1 cellular context compared by ENCODE assay signal in the genomic region with DNA sequence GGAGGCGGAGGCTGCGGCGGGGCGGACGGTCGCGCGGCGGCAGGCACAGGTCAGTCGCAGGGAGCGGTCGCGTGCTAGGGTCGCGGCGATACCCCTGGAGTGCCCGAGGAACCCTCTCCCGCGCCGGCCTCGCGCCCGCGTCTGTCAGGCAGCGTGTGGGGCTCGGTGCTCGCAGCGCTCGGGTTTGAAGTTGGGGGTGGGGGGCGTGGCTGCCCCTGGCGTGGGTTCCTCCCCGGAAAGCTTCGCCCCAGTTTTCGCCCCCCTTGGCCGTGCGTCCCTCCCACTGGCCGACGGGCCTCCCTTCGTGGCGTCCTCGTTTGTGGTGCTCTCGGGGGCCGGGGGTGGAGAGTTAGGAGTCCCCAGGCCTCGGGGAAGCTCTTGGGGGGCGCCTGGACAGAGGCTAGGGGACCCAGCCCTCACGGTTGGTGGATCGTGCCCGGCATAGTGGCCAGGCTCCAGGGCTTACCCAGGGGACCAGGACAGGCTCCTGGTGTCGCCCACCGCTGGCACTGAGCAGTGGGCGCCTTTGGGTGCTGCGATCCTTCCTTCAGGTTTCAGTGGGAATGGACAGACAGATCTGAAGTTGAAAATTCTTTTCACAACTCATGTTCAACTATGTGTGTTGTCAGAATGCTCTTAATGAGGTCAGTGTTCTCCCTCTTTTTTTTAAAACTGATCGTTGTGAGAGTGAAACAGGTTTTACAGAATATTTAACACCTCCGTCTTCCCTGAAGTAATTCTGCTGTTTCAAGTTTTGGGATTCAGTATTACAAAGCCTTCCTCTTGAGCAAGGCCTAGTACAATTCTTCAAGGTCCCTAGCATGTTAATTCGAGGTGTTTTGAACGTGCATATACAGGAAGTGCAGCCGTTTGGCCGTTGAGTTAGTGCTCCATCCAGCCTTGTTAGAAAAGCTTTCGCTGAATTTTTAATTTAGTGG.
TF ChIP-seq lines count a peak whose summit lies in the region.

No MANE protein-coding gene starts in this region.

TF ChIP-seq in K562, 482 proteins besides CTCF, POLR2A, EP300 and RAD21 (continued from another document and continues in another):
- TF ChIP-seq, protein P1, sequence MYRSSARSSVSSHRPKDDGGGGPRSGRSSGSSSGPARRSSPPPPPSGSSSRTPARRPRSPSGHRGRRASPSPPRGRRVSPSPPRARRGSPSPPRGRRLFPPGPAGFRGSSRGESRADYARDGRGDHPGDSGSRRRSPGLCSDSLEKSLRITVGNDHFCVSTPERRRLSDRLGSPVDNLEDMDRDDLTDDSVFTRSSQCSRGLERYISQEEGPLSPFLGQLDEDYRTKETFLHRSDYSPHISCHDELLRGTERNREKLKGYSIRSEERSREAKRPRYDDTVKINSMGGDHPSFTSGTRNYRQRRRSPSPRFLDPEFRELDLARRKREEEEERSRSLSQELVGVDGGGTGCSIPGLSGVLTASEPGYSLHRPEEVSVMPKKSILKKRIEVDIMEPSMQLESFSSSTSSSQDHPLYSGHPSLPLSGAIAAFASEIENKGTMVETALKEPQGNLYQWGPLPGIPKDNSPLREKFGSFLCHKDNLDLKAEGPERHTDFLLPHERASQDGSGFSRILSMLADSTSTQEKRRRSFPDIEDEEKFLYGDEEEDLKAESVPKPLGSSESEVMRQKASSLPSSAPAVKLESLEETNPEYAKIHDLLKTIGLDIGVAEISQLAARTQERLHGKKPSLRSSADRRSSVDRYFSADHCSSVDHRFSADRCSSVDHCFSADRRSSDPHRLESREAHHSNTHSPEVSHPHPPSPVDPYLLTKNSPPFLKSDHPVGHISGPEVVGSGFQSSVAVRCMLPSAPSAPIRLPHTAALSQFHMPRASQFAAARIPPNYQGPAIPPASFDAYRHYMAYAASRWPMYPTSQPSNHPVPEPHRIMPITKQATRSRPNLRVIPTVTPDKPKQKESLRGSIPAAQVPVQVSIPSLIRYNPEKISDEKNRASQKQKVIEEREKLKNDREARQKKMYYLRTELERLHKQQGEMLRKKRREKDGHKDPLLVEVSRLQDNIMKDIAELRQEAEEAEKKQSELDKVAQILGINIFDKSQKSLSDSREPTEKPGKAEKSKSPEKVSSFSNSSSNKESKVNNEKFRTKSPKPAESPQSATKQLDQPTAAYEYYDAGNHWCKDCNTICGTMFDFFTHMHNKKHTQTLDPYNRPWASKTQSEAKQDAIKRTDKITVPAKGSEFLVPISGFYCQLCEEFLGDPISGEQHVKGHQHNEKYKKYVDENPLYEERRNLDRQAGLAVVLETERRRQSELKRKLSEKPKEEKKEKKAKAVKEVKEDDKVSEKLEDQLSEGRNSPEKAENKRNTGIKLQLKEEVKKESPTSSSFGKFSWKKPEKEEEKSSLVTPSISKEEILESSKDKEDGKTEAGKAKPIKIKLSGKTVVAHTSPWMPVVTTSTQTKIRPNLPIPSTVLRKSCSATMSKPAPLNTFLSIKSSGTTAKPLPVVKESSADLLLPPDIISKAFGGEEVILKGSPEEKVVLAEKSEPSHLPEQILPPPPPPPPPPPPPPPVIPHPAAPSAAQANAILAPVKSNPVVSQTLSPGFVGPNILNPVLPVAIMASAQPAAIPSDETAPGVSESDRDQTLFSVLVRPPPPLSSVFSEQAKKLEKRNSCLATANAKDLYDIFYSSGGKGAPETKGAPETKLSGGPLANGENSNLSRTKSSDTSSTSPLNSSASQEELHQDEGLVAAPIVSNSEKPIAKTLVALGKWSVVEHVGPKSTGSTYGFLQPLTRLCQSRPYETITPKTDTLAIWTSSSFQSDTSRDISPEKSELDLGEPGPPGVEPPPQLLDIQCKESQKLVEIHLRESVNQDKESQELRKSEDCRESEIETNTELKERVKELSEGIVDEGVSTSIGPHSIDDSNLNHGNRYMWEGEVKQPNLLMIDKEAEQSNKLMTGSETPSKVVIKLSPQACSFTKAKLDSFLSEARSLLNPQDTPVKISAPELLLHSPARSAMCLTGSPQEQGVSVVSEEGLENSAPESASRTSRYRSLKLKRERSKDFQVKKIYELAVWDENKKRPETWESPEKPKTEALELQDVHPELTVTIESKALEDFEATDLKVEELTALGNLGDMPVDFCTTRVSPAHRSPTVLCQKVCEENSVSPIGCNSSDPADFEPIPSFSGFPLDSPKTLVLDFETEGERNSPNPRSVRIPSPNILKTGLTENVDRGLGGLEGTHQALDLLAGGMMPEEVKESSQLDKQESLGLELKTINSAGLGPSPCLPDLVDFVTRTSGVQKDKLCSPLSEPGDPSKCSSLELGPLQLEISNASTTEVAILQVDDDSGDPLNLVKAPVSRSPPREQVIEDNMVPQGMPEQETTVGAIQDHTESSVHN (IDR thresholded peaks at IDR 0.05; ENCODE audit: borderline replicate concordance in 1 of 2, low read depth in 1 of 2): no peak
- TF ChIP-seq DDX20 (tag; IDR thresholded peaks at IDR 0.05; ENCODE audit: low read depth) (no peak), MCM2 (IDR thresholded peaks at IDR 0.05; ENCODE audit: low read depth) (no peak), TGIF2 (CRISPR knock-in tag; IDR thresholded peaks at IDR 0.05) (no peak), NBN (IDR thresholded peaks at IDR 0.05; ENCODE audit: low read depth) (no peak), HLTF (IDR thresholded peaks at IDR 0.05) (no peak), CBFA2T2 (conservative IDR thresholded peaks at IDR 0.05) (no peak), CCAR2 (IDR thresholded peaks at IDR 0.05; ENCODE audit: low read depth, low read length) (no peak), ZNF830 (CRISPR knock-in tag; IDR thresholded peaks at IDR 0.05) (no peak), BACH1 (tag; IDR thresholded peaks at IDR 0.05) (no peak), KLF1 (tag; IDR thresholded peaks at IDR 0.05) (0 out of 2 replicates have a peak, but pooled peaks have one; percentile 55), ZNF695 (CRISPR knock-in tag; IDR thresholded peaks at IDR 0.05) (0 out of 2 replicates have a peak, but pooled peaks have one; percentile 39), NR4A1 (CRISPR knock-in tag; IDR thresholded peaks at IDR 0.05) (peak; percentile 84; the same call in 1 of the 2 replicates), NR4A1 (tag; IDR thresholded peaks at IDR 0.05) (no peak), MEF2D (tag; conservative IDR thresholded peaks at IDR 0.05; ENCODE audit: low read depth) (no peak), ATF7 (IDR thresholded peaks at IDR 0.05) (no peak), NR3C1 (CRISPR knock-in tag; IDR thresholded peaks at IDR 0.05) (no peak), POLR3G (IDR thresholded peaks at IDR 0.05; ENCODE audit: extremely low read depth, insufficient read length, insufficient replicate concordance) (no peak), MXI1 (IDR thresholded peaks at IDR 0.05; ENCODE audit: low read depth, low read length) (no peak), KLF16 (IDR thresholded peaks at IDR 0.05) (no peak), TEAD4 (IDR thresholded peaks at IDR 0.05; ENCODE audit: low read length) (no peak), TEAD4 (CRISPR knock-in tag; IDR thresholded peaks at IDR 0.05; ENCODE audit: borderline replicate concordance) (no peak), ZNF124 (CRISPR knock-in tag; IDR thresholded peaks at IDR 0.05) (no peak), BHLHE40 (IDR thresholded peaks at IDR 0.05; ENCODE audit: low read length) (peak; percentile 62; the same call in 1 of the 2 replicates), MCM3 (IDR thresholded peaks at IDR 0.05) (no peak), TFAM (CRISPR knock-in tag; conservative IDR thresholded peaks at IDR 0.05) (no peak), ELF4 (CRISPR knock-in tag; IDR thresholded peaks at IDR 0.05) (no peak), ZNF324 (CRISPR knock-in tag; IDR thresholded peaks at IDR 0.05) (no peak), PTRF (tag; IDR thresholded peaks at IDR 0.05) (no peak), ZNF785 (CRISPR knock-in tag; IDR thresholded peaks at IDR 0.05) (no peak), ZNF12 (CRISPR knock-in tag; IDR thresholded peaks at IDR 0.05) (0 out of 2 replicates have a peak, but pooled peaks have one; percentile 70), MEF2A (IDR thresholded peaks at IDR 0.05; ENCODE audit: control insufficient read depth, low read depth, low read length) (no peak), ILK (tag; IDR thresholded peaks at IDR 0.05; ENCODE audit: borderline replicate concordance, low read depth) (no peak), DNMT1 (IDR thresholded peaks at IDR 0.05) (no peak), NUFIP1 (IDR thresholded peaks at IDR 0.05; ENCODE audit: partially characterized antibody) (no peak), NR2C1 (IDR thresholded peaks at IDR 0.05) (no peak), NR2C1 (tag; IDR thresholded peaks at IDR 0.05) (no peak), CTBP1 (IDR thresholded peaks at IDR 0.05; ENCODE audit: borderline replicate concordance) (peak; percentile 17; the same call in 1 of the 2 replicates), WHSC1 (IDR thresholded peaks at IDR 0.05; ENCODE audit: low read length) (no peak), CBX3 (IDR thresholded peaks at IDR 0.05; ENCODE audit: borderline replicate concordance in 1 of 2, low read length in 2 of 2) (no peak), RFX1 (IDR thresholded peaks at IDR 0.05) (no peak), TCF7L2 (IDR thresholded peaks at IDR 0.05; ENCODE audit: low read depth, low read length) (no peak), ZNF77 (CRISPR knock-in tag; IDR thresholded peaks at IDR 0.05) (no peak)
- TF ChIP-seq, protein P2, sequence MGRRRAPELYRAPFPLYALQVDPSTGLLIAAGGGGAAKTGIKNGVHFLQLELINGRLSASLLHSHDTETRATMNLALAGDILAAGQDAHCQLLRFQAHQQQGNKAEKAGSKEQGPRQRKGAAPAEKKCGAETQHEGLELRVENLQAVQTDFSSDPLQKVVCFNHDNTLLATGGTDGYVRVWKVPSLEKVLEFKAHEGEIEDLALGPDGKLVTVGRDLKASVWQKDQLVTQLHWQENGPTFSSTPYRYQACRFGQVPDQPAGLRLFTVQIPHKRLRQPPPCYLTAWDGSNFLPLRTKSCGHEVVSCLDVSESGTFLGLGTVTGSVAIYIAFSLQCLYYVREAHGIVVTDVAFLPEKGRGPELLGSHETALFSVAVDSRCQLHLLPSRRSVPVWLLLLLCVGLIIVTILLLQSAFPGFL (CRISPR knock-in tag; IDR thresholded peaks at IDR 0.05): no peak
- TF ChIP-seq, protein P3, sequence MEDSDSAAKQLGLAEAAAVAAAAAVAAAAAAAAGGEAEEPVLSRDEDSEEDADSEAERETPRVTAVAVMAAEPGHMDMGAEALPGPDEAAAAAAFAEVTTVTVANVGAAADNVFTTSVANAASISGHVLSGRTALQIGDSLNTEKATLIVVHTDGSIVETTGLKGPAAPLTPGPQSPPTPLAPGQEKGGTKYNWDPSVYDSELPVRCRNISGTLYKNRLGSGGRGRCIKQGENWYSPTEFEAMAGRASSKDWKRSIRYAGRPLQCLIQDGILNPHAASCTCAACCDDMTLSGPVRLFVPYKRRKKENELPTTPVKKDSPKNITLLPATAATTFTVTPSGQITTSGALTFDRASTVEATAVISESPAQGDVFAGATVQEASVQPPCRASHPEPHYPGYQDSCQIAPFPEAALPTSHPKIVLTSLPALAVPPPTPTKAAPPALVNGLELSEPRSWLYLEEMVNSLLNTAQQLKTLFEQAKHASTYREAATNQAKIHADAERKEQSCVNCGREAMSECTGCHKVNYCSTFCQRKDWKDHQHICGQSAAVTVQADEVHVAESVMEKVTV (CRISPR knock-in tag; IDR thresholded peaks at IDR 0.05): no peak
- TF ChIP-seq, protein P4, sequence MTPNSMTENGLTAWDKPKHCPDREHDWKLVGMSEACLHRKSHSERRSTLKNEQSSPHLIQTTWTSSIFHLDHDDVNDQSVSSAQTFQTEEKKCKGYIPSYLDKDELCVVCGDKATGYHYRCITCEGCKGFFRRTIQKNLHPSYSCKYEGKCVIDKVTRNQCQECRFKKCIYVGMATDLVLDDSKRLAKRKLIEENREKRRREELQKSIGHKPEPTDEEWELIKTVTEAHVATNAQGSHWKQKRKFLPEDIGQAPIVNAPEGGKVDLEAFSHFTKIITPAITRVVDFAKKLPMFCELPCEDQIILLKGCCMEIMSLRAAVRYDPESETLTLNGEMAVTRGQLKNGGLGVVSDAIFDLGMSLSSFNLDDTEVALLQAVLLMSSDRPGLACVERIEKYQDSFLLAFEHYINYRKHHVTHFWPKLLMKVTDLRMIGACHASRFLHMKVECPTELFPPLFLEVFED (CRISPR knock-in tag; conservative IDR thresholded peaks at IDR 0.05): no peak
- TF ChIP-seq, protein P5, sequence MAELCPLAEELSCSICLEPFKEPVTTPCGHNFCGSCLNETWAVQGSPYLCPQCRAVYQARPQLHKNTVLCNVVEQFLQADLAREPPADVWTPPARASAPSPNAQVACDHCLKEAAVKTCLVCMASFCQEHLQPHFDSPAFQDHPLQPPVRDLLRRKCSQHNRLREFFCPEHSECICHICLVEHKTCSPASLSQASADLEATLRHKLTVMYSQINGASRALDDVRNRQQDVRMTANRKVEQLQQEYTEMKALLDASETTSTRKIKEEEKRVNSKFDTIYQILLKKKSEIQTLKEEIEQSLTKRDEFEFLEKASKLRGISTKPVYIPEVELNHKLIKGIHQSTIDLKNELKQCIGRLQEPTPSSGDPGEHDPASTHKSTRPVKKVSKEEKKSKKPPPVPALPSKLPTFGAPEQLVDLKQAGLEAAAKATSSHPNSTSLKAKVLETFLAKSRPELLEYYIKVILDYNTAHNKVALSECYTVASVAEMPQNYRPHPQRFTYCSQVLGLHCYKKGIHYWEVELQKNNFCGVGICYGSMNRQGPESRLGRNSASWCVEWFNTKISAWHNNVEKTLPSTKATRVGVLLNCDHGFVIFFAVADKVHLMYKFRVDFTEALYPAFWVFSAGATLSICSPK (IDR thresholded peaks at IDR 0.05; ENCODE audit: borderline replicate concordance): no peak
- TF ChIP-seq, protein P6, sequence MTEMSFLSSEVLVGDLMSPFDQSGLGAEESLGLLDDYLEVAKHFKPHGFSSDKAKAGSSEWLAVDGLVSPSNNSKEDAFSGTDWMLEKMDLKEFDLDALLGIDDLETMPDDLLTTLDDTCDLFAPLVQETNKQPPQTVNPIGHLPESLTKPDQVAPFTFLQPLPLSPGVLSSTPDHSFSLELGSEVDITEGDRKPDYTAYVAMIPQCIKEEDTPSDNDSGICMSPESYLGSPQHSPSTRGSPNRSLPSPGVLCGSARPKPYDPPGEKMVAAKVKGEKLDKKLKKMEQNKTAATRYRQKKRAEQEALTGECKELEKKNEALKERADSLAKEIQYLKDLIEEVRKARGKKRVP (CRISPR knock-in tag; IDR thresholded peaks at IDR 0.05): no peak
- TF ChIP-seq, protein P7, sequence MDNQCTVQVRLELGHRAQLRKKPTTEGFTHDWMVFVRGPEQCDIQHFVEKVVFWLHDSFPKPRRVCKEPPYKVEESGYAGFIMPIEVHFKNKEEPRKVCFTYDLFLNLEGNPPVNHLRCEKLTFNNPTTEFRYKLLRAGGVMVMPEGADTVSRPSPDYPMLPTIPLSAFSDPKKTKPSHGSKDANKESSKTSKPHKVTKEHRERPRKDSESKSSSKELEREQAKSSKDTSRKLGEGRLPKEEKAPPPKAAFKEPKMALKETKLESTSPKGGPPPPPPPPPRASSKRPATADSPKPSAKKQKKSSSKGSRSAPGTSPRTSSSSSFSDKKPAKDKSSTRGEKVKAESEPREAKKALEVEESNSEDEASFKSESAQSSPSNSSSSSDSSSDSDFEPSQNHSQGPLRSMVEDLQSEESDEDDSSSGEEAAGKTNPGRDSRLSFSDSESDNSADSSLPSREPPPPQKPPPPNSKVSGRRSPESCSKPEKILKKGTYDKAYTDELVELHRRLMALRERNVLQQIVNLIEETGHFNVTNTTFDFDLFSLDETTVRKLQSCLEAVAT (IDR thresholded peaks at IDR 0.05): no peak
- TF ChIP-seq, protein P8, sequence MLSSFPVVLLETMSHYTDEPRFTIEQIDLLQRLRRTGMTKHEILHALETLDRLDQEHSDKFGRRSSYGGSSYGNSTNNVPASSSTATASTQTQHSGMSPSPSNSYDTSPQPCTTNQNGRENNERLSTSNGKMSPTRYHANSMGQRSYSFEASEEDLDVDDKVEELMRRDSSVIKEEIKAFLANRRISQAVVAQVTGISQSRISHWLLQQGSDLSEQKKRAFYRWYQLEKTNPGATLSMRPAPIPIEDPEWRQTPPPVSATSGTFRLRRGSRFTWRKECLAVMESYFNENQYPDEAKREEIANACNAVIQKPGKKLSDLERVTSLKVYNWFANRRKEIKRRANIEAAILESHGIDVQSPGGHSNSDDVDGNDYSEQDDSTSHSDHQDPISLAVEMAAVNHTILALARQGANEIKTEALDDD (IDR thresholded peaks at IDR 0.05): no peak
